In genomic region chr9:19999491-20000057, GRCh38 we compare ENCODE assay signal across 8 cellular contexts.
DNase-seq lines count a peak whose midpoint lies in the region; ATAC-seq and TF ChIP-seq lines count a peak whose summit lies in the region.

No MANE protein-coding gene starts in this region.

- DNase-seq in MCF 10A (ENCODE audit: unreplicated experiment) (peak; percentile 74), breast epithelium (ENCODE audit: low spot score in 2 of 2) (no peak), glomerular visceral epithelial cell (ENCODE audit: extremely low spot score) (peak; percentile 93), DMS79 treated with DMSO at 0.1 percent for 48 hours (lab: John Stamatoyannopoulos, UW) (no peak), tibial nerve (ENCODE audit: low spot score in 2 of 2) (no peak), DMS114 treated with DMSO at 0.1 percent for 48 hours (lab: John Stamatoyannopoulos, UW; ENCODE audit: unreplicated experiment) (no peak)

- CTCF ChIA-PET in MCF 10A (lab: Yijun Ruan, JAX): interaction anchor here (0.5 to 0.6 kb wide), 2 partner anchors 17 to 884 kb away, joined by 3 read pairs; no protein-coding TSS in a partner anchor

- H3K27ac ChIP-seq in breast epithelium (no peak overlapping the region), tibial nerve (no peak overlapping the region)

- 78 to 79% methylated on average over 2 of the region's 2 CpGs for WGBS in tibial nerve, 2 donors

- POLR2A ChIA-PET in MCF 10A (lab: Yijun Ruan, JAX): no interaction called here

- no peak for TF ChIP-seq CTCF in MCF 10A (IDR thresholded peaks at IDR 0.05; ENCODE audit: unreplicated experiment)
- no peak for TF ChIP-seq CTCF in breast epithelium (IDR thresholded peaks at IDR 0.05)
- no peak for TF ChIP-seq CTCF in tibial nerve (IDR thresholded peaks at IDR 0.05)

- H3K36me3 ChIP-seq in breast epithelium (no peaks in the 10 kb centered on the region), tibial nerve (no peaks in the 10 kb centered on the region)

- no peaks in the 10 kb centered on the region for H3K4me1 ChIP-seq in breast epithelium
- H3K4me1 ChIP-seq in tibial nerve: no peaks in the 10 kb centered on the region

- H3K4me1 Mint-ChIP-seq in MCF 10A (ENCODE audit: insufficient read depth, unreplicated experiment): peaks cover 13% of the 10 kb centered on the region

- TF ChIP-seq POLR2A in breast epithelium (IDR thresholded peaks at IDR 0.05) (no peak), tibial nerve (IDR thresholded peaks at IDR 0.05) (no peak)

- H3K36me3 Mint-ChIP-seq in MCF 10A (ENCODE audit: insufficient read depth, unreplicated experiment): no peaks in the 10 kb centered on the region

- BruUV-seq in MCF 10A (replicated peaks; lab: Mats Ljungman, UMichigan): no TSS peak

- H3K9me3 ChIP-seq in breast epithelium: no peaks in the 10 kb centered on the region
- H3K9me3 ChIP-seq in tibial nerve: no peaks in the 10 kb centered on the region

- no peaks in the 10 kb centered on the region for H3K9me3 Mint-ChIP-seq in MCF 10A (ENCODE audit: unreplicated experiment)

- no peak overlapping the region for H3K27ac Mint-ChIP-seq in MCF 10A (ENCODE audit: low read depth, unreplicated experiment)

- peak; percentile 94 for ATAC-seq in HG03060 (IDR thresholded peaks at IDR 0.05; ENCODE audit: low read depth, unreplicated experiment)
- peak; percentile 95 to 96 for ATAC-seq in activated CD4-positive, CD25-positive, alpha-beta regulatory T cell treated with anti-CD3 and anti-CD28 coated beads, Interleukin-2, amount 50 U/mL, for 24 hours

- H3K4me3 ChIP-seq in breast epithelium (no peak overlapping the region), tibial nerve (no peak overlapping the region)

- intact Hi-C loops in MCF 10A (cut with micrococcal nuclease): no loop called here
- intact Hi-C loops in breast epithelium (cut with DNase I; ENCODE audit: low total_unique reads): loop anchor here (10.0 kb wide), 1 partner anchor 435 kb away; no protein-coding TSS in a partner anchor

- H3K27me3 ChIP-seq in breast epithelium: no peaks in the 10 kb centered on the region
- H3K27me3 ChIP-seq in tibial nerve: no peaks in the 10 kb centered on the region

- H3K4me3 Mint-ChIP-seq in MCF 10A (ENCODE audit: unreplicated experiment): no peak overlapping the region

- no peak for TF ChIP-seq EP300 in tibial nerve (IDR thresholded peaks at IDR 0.05)

- H3K27me3 Mint-ChIP-seq in MCF 10A (ENCODE audit: insufficient read depth, unreplicated experiment): no peaks in the 10 kb centered on the region

Comparison
In these comparisons a context has a peak if more than half of its experiments do, and no peak if none do; other contexts are left out.
1. DNase-seq: peak in MCF 10A (single experiment) and glomerular visceral epithelial cell (single experiment); none in breast epithelium (0 of 2), DMS79 treated with DMSO at 0.1 percent for 48 hours (single experiment), tibial nerve (0 of 2) and DMS114 treated with DMSO at 0.1 percent for 48 hours (single experiment).